8 cellular contexts compared by ENCODE assay signal in the genomic region with DNA sequence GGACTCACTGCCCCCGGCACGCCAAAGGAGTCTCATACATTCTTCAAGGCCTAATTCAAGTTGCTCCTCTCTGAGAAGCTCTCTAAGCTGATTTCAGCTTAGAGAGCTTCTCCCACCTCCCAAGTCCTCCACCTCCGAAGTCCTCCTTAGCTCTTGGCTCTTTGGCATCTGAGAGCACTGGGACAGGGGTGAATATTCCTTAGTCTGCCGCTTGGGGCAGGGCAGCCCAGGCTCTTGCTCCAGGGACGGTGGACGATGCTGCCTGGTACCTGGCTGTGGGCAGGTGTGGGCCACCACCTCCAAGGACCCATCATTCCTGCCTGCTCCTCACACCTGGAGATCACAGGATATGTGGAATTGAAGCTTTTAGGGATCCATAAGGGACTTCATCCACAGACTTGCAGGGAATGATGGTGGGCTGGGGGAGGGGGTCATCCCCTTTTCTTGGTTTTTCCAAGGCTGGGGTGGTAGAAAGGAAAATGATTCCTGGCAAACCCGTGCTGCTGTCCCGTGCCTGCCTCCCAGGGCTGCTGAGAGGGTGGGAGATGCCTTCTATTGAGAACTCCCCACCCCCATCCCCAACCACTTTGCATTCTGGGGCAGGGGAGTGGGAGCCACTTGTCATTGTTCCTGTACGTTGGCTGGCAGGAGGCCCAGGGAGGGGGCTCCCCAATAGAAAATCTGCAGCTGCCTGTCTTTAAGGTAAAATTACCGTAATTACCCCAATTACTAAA. TPM values are rescaled to one million over a fixed set of nuclear protein-coding genes. Genes with fewer than 3 reads are reported as not detected.
A peak's percentile ranks its signal among the peaks of the same experiment; 100 is the strongest.
DNase-seq lines count a peak whose midpoint lies in the region; ATAC-seq and TF ChIP-seq lines count a peak whose summit lies in the region.

No MANE protein-coding gene starts in this region.

- 10 to 15% methylated on average over 10 of the region's 10 CpGs for WGBS in heart right ventricle, 2 donors

- CTCF ChIA-PET in AG04450 (lab: Charles Lee), result interaction anchor here (0.8 to 1.6 kb wide), 2 partner anchors 9 to 24 kb away, joined by 3 to 6 read pairs; no protein-coding TSS in a partner anchor

- peak; percentile 58 for ATAC-seq in GM18502 (IDR thresholded peaks at IDR 0.05; ENCODE audit: poor library complexity, unreplicated experiment)
- ATAC-seq in heart right ventricle, result peak in 5 of 8 donors; percentile 43 to 70 (median 56)

- no peak overlapping the region for H3K4me3 ChIP-seq in AG04450 (ENCODE audit: low read depth, low read length)
- H3K4me3 ChIP-seq in heart right ventricle, result no peak overlapping the region

- H3K27me3 ChIP-seq in AG04450 (ENCODE audit: control insufficient read depth, insufficient read depth, low read length), result peaks cover 5% of the 10 kb centered on the region
- peaks cover 0 to 63% (median 49%) of the 10 kb centered on the region in 7 donors for H3K27me3 ChIP-seq in heart right ventricle

- no peak overlapping the region for H3K27ac ChIP-seq in AG04450 (ENCODE audit: low read depth, low read length)
- no peak overlapping the region for H3K27ac ChIP-seq in heart right ventricle

- H3K4me1 ChIP-seq in heart right ventricle, result no peaks in the 10 kb centered on the region

- no peak for DNase-seq in AG04450 (ENCODE audit: low read depth, low spot score)
- DNase-seq in NCI-H2196 treated with DMSO at 0.1 percent for 48 hours (lab: John Stamatoyannopoulos, UW; ENCODE audit: unreplicated experiment), result peak; percentile 5
- DNase-seq in activated effector memory CD4-positive, alpha-beta T cell treated with Interleukin-2 at 50 U/mL for 16 hours, result peak; percentile 12
- DNase-seq in heart right ventricle, result no peak
- peak; percentile 56 for DNase-seq in stimulated activated CD4-positive, alpha-beta T cell treated with anti-CD3 and anti-CD28 coated beads, Interleukin-15, amount 100 ng/mL, for 24 hours
- no peak for DNase-seq in NOMO-1 treated with DMSO at 0.1 percent for 48 hours (lab: John Stamatoyannopoulos, UW; ENCODE audit: unreplicated experiment)
- no peak for DNase-seq in occipital lobe (lab: John Stamatoyannopoulos, UW)

- POLR2A ChIA-PET in AG04450 (lab: Yijun Ruan, JAX), result no interaction called here

- H3K36me3 ChIP-seq in heart right ventricle, result no peaks in the 10 kb centered on the region

- H3K9me3 ChIP-seq in AG04450 (ENCODE audit: control insufficient read depth, insufficient read depth, low read length) (no peaks in the 10 kb centered on the region), heart right ventricle (peaks cover 0 to 2% (median 0%) of the 10 kb centered on the region in 11 donors)

- intact Hi-C loops in heart right ventricle (cut with DNase I), result loop anchor here in 1 of 10 donors (5.0 kb wide), 1 partner anchor 73 kb away; no protein-coding TSS in a partner anchor

- peak; percentile 52 for TF ChIP-seq CTCF in AG04450 (IDR thresholded peaks at IDR 0.05; ENCODE audit: low read depth, low read length)
- peak in 8 of 9 donors; percentile 27 to 62 (median 56) for TF ChIP-seq CTCF in heart right ventricle (IDR thresholded peaks at IDR 0.05)

RNA-seq across cellular contexts. Expression of a gene that starts 57.4 kb away (rescaled TPM):
- polyA plus RNA-seq in AG04450 (2011; rRNA removed) (not detected in 2 replicates), heart right ventricle (not detected)
- not detected in 2 replicates for polyA minus RNA-seq in AG04450 (2011; rRNA and poly(A)+ RNA removed)
- total RNA-seq in heart right ventricle (not detected), occipital lobe (not detected)

Comparison
In these comparisons a context has a peak if more than half of its experiments do, and no peak if none do; other contexts are left out.
1. DNase-seq: peak in NCI-H2196 treated with DMSO at 0.1 percent for 48 hours (single experiment), activated effector memory CD4-positive, alpha-beta T cell treated with Interleukin-2 at 50 U/mL for 16 hours (single experiment) and stimulated activated CD4-positive, alpha-beta T cell treated with anti-CD3 and anti-CD28 coated beads, Interleukin-15, amount 100 ng/mL, for 24 hours (single experiment); none in AG04450 (single experiment), heart right ventricle (0 of 2), NOMO-1 treated with DMSO at 0.1 percent for 48 hours (single experiment) and occipital lobe (single experiment).